29 cellular contexts compared by ENCODE assay signal in genomic region chr12:126510630-126511029, GRCh38.
"Had no signal": no experiment of that assay in that cellular context is flagged by ENCODE, and none has a peak within 500 bp of the region (broad histone marks: within the 10 kb centered on the region; RNA-seq: fewer than 3 reads in every experiment).

No MANE protein-coding gene starts in this region.

- H3K36me3 ChIP-seq: ascending aorta, cardiac muscle cell had no signal

- ATAC-seq: activated CD8-positive, alpha-beta memory T cell treated with anti-CD3 and anti-CD28 coated beads, Interleukin-2, amount 10 ng/mL, durations not matched to agents 7 days and 5 days; activated CD8-positive, alpha-beta T cell treated with anti-CD3 and anti-CD28 coated beads, Interleukin-2, amount 10 ng/mL, durations not matched to agents 7 days and 5 days; activated naive CD8-positive, alpha-beta T cell treated with anti-CD3 and anti-CD28 coated beads, Interleukin-2, amount 50 U/mL, for 24 hours had no signal

- H3K4me3 ChIP-seq: ascending aorta, cardiac muscle cell had no signal

- H3K27ac ChIP-seq: ascending aorta, cardiac muscle cell, VCaP had no signal

- H3K4me1 ChIP-seq: ascending aorta had no signal

- FAIRE-seq: bronchial epithelial cell, TTC549 had no signal

- H3K9me3 ChIP-seq: ascending aorta had no signal

- H3K27me3 ChIP-seq: ascending aorta, cardiac muscle cell had no signal

- DNase-seq: activated B cell treated with CpG ODN at 0.5 μM for 24 hours; activated CD4-positive, alpha-beta memory T cell treated with anti-CD3 and anti-CD28 coated beads, Interleukin-2, amount 10 ng/mL, durations not matched to agents 7 days and 5 days; activated CD4-positive, alpha-beta T cell treated with anti-CD3 and anti-CD28 coated beads for 48 hours; activated CD4-positive, alpha-beta T cell treated with anti-CD3 and anti-CD28 coated beads, Interleukin-2, amount 10 ng/mL, durations not matched to agents 7 days and 5 days; activated CD4-positive, alpha-beta T cell treated with anti-CD3 and anti-CD28 coated beads, Interleukin-2, amount 50 U/mL, for 48 hours; activated CD4-positive, CD25-positive, alpha-beta regulatory T cell treated with anti-CD3 and anti-CD28 coated beads, Interleukin-2, amount 50 U/mL, for 72 hours; activated CD8-positive, alpha-beta memory T cell treated with anti-CD3 and anti-CD28 coated beads for 24 hours; activated CD8-positive, alpha-beta memory T cell treated with anti-CD3 and anti-CD28 coated beads, Interleukin-2, amount 10 ng/mL, durations not matched to agents 7 days and 5 days; activated CD8-positive, alpha-beta memory T cell treated with anti-CD3 and anti-CD28 coated beads, Interleukin-2, amount 50 U/mL, for 48 hours; activated CD8-positive, alpha-beta T cell treated with anti-CD3 and anti-CD28 coated beads, Interleukin-2, amount 10 ng/mL, durations not matched to agents 7 days and 5 days; activated effector memory CD4-positive, alpha-beta T cell treated with Interleukin-2 at 50 U/mL for 16 hours; activated gamma-delta T cell; activated naive CD4-positive, alpha-beta T cell treated with anti-CD3 and anti-CD28 coated beads, Interleukin-2, amount 10 ng/mL, durations not matched to agents 7 days and 5 days; activated naive CD4-positive, alpha-beta T cell treated with Interleukin-2 at 50 U/mL for 16 hours; activated naive CD8-positive, alpha-beta T cell treated with anti-CD3 and anti-CD28 coated beads, Interleukin-2, amount 10 ng/mL, durations not matched to agents 7 days and 5 days; activated naive CD8-positive, alpha-beta T cell treated with anti-CD3 and anti-CD28 coated beads, Interleukin-2, amount 50 U/mL, for 24 hours; activated T-cell treated with anti-CD3 and anti-CD28 coated beads, Interleukin-2, amount 50 U/mL, for 24 hours; activated T-cell treated with anti-CD3 and anti-CD28 coated beads, Interleukin-2, amount 50 U/mL, for 48 hours; amygdala; anterior cingulate cortex; caudate nucleus; cerebellar nuclear complex; T-helper 2 cell; T-helper 9 cell had no signal
